Comparison of ENCODE assay signal across 2 cellular contexts in the genomic region with DNA sequence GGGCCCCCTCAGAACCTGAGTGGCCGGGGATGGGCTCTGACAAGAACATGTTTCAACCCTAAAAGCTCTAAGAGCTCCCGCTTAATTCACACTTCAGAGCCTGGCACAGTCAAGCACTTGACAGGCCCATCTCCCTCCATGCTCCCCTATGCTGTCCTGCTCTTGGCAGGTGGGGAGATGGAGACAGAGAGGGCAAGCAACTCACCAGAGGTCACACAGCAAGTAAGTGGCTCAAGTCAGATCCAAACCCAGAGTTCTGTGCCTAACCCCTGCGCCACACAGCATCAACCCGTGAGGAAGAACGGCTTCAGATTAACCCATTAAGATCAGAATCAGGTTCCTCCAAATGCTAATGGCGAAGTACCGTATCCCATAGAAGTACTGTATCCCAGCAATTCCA.
TF ChIP-seq lines count a peak whose summit lies in the region.

No MANE protein-coding gene starts in this region.

TF ChIP-seq in A549, 52 proteins besides CTCF, POLR2A, EP300 and RAD21:
- TF ChIP-seq ZFP36 (IDR thresholded peaks at IDR 0.05; ENCODE audit: borderline replicate concordance, partially characterized antibody) (peak; percentile 34), EHMT2 (IDR thresholded peaks at IDR 0.05; ENCODE audit: low read depth) (no peak), FOSB (CRISPR knock-in tag; IDR thresholded peaks at IDR 0.05) (no peak), BHLHE40 (IDR thresholded peaks at IDR 0.05; ENCODE audit: low read depth, low read length) (no peak)

TF ChIP-seq in H1, 55 proteins besides CTCF, POLR2A, EP300 and RAD21:
- TF ChIP-seq TEAD4 (IDR thresholded peaks at IDR 0.05; ENCODE audit: low read depth, low read length) (no peak), KDM1A (IDR thresholded peaks at IDR 0.05; ENCODE audit: borderline replicate concordance, low read length) (peak; percentile 72; the same call in 1 of the 2 replicates), KDM4A (IDR thresholded peaks at IDR 0.05; ENCODE audit: low read depth, low read length, severe bottlenecking) (no peak), SAP30 (IDR thresholded peaks at IDR 0.05; ENCODE audit: insufficient read depth, insufficient replicate concordance, low read length) (no peak), SUZ12 (IDR thresholded peaks at IDR 0.05; ENCODE audit: low read length) (no peak)
